Comparison of ENCODE assay signal across 1 cellular context in genomic region chr14:94375552-94376107, GRCh38.
TF ChIP-seq lines count a peak whose summit lies in the region.

No MANE protein-coding gene starts in this region.

TF ChIP-seq in HepG2, 621 proteins besides CTCF, POLR2A, EP300 and RAD21 (continued from another document):
- TF ChIP-seq AKNA (CRISPR knock-in tag; IDR thresholded peaks at IDR 0.05; ENCODE audit: borderline replicate concordance) (0 out of 2 replicates have a peak, but pooled peaks have one; percentile 53), CHCHD3 (CRISPR knock-in tag; IDR thresholded peaks at IDR 0.05) (0 out of 2 replicates have a peak, but pooled peaks have one; percentile 40), GABPB1 (CRISPR knock-in tag; IDR thresholded peaks at IDR 0.05) (0 out of 2 replicates have a peak, but pooled peaks have one; percentile 5), ATF1 (CRISPR knock-in tag; IDR thresholded peaks at IDR 0.05) (0 out of 2 replicates have a peak, but pooled peaks have one; percentile 4), ARID2 (CRISPR knock-in tag; IDR thresholded peaks at IDR 0.05; ENCODE audit: borderline replicate concordance) (peak; percentile 71; the same call in 1 of the 2 replicates)
